ENCODE assay signal across 33 cellular contexts in genomic region chr12:34392741-34393085, GRCh38.
DNase-seq lines count a peak whose midpoint lies in the region; ATAC-seq, FAIRE-seq and TF ChIP-seq lines count a peak whose summit lies in the region.
"Had no signal": no experiment of that assay in that cellular context is flagged by ENCODE, and none has a peak within 500 bp of the region (broad histone marks: within the 10 kb centered on the region; RNA-seq: fewer than 3 reads in every experiment).

No MANE protein-coding gene starts in this region.

- H3K4me3 Mint-ChIP-seq in chondrocyte (ENCODE audit: unreplicated experiment): no peak overlapping the region
- H3K4me3 Mint-ChIP-seq: activated CD4-positive, alpha-beta T cell treated with anti-CD3 and anti-CD28 coated beads, Interleukin-2, amount 10 ng/mL, durations not matched to agents 24 days and 14 days; activated T-cell treated with anti-CD3 and anti-CD28 coated beads, Interleukin-2, amount 50 U/mL, for 72 hours; mesothelial cell of epicardium; stimulated activated effector memory CD8-positive, alpha-beta T cell treated with anti-CD3 and anti-CD28 coated beads, Interleukin-12 subunit alpha, Interleukin-12 subunit beta, amount 100 ng/mL, for 72 hours; T-helper 1 cell treated with Interleukin-12 subunit alpha and Interleukin-12 subunit beta and Interleukin-4 antibody, amounts not matched to agents 30 μg/mL and 1 μg/mL, for 36 hours had no signal

- H3K9me3 Mint-ChIP-seq in chondrocyte (ENCODE audit: low read depth): peaks cover 7% of the 10 kb centered on the region
- H3K9me3 Mint-ChIP-seq: activated CD4-positive, alpha-beta T cell treated with anti-CD3 and anti-CD28 coated beads, Interleukin-2, amount 10 ng/mL, durations not matched to agents 24 days and 14 days had no signal

- H3K4me1 Mint-ChIP-seq in chondrocyte (ENCODE audit: low read depth): no peaks in the 10 kb centered on the region
- H3K4me1 Mint-ChIP-seq: activated CD4-positive, alpha-beta T cell treated with anti-CD3 and anti-CD28 coated beads, Interleukin-2, amount 10 ng/mL, durations not matched to agents 24 days and 14 days; mesothelial cell of epicardium; naive B cell; stimulated activated effector memory CD8-positive, alpha-beta T cell treated with anti-CD3 and anti-CD28 coated beads, Interleukin-12 subunit alpha, Interleukin-12 subunit beta, amount 100 ng/mL, for 72 hours had no signal

- no peak overlapping the region for H3K4me3 ChIP-seq in heart right ventricle
- H3K4me3 ChIP-seq: BLaER1 treated with 17β-estradiol and CSF1 and Interleukin-3, amounts not matched to agents 10 nM and 100 nM; cardiac muscle cell; upper lobe of right lung had no signal

- DNase-seq in cardiac septum (ENCODE audit: low spot score): peak; percentile 73
- no peak for DNase-seq in heart right ventricle
- peak; percentile 81 for DNase-seq in chondrocyte (ENCODE audit: low spot score)
- peak; percentile 20 for DNase-seq in omental fat pad (ENCODE audit: low spot score)
- no peak for DNase-seq in urothelium cell line (ENCODE audit: low spot score)
- DNase-seq in HPDE6-E6E7 (ENCODE audit: extremely low spot score): no peak
- no peak for DNase-seq in NCI-H146 (lab: John Stamatoyannopoulos, UW)
- DNase-seq: activated CD4-positive, alpha-beta T cell treated with anti-CD3 and anti-CD28 coated beads, Interleukin-2, amount 10 ng/mL, durations not matched to agents 24 days and 14 days; activated T-cell treated with anti-CD3 and anti-CD28 coated beads, Interleukin-2, amount 50 U/mL, for 72 hours; anterior cingulate cortex; dermis blood vessel endothelial cell; DMS79; GF-D8; naive B cell; NCI-H1092 treated with DMSO at 0.1 percent for 48 hours; NCI-H2029 treated with DMSO at 0.1 percent for 48 hours; NCI-H226; NCI-H748 treated with DMSO at 0.1 percent for 48 hours; nucleus accumbens; RPMI8226; SK-N-SH; stimulated activated CD4-positive, alpha-beta T cell treated with anti-CD3 and anti-CD28 coated beads, Interleukin-4, amount 100 ng/mL, for 24 hours; substantia nigra had no signal

- no peak overlapping the region for H3K27ac ChIP-seq in heart right ventricle
- H3K27ac ChIP-seq: BLaER1 treated with 17β-estradiol and CSF1 and Interleukin-3, amounts not matched to agents 10 nM and 100 nM; cardiac muscle cell; upper lobe of right lung had no signal

- no peaks in the 10 kb centered on the region for H3K36me3 ChIP-seq in heart right ventricle
- H3K36me3 ChIP-seq: BLaER1 treated with 17β-estradiol and CSF1 and Interleukin-3, amounts not matched to agents 10 nM and 100 nM; cardiac muscle cell; upper lobe of right lung had no signal

- intact Hi-C loops in cardiac septum (cut with DNase I): no loop called here
- intact Hi-C loops in heart right ventricle (cut with DNase I): no loop called here

- no peak for TF ChIP-seq CTCF in heart right ventricle (IDR thresholded peaks at IDR 0.05)
- TF ChIP-seq CTCF in chondrocyte (IDR thresholded peaks at IDR 0.05): no peak
- no peak for TF ChIP-seq CTCF in omental fat pad (IDR thresholded peaks at IDR 0.05)

- FAIRE-seq in urothelium cell line (lab: Jason Lieb, UNC): peak; percentile 63
- FAIRE-seq: frontal cortex had no signal

- H3K9me3 ChIP-seq in heart right ventricle: peaks cover 0 to 98% (median 0%) of the 10 kb centered on the region in 11 donors
- H3K9me3 ChIP-seq: SK-N-SH had no signal

- peaks cover 0 to 28% (median 6%) of the 10 kb centered on the region in 7 donors for H3K27me3 ChIP-seq in heart right ventricle
- H3K27me3 ChIP-seq: cardiac muscle cell, upper lobe of right lung had no signal

- ATAC-seq in heart right ventricle (no peak), omental fat pad (ENCODE audit: low FRiP score) (no peak), GM19452 (IDR thresholded peaks at IDR 0.05; ENCODE audit: unreplicated experiment) (no peak)
- ATAC-seq: activated naive CD4-positive, alpha-beta T cell treated with anti-CD3 and anti-CD28 coated beads, Interleukin-2, amount 50 U/mL, for 72 hours; activated T-cell treated with anti-CD3 and anti-CD28 coated beads, Interleukin-2, amount 50 U/mL, for 72 hours; left colon; stimulated activated effector memory CD8-positive, alpha-beta T cell treated with anti-CD3 and anti-CD28 coated beads, Interleukin-12 subunit alpha, Interleukin-12 subunit beta, amount 100 ng/mL, for 72 hours; upper lobe of right lung had no signal

- peaks cover 2% of the 10 kb centered on the region for H3K36me3 Mint-ChIP-seq in chondrocyte (ENCODE audit: low read depth)
- H3K36me3 Mint-ChIP-seq: stimulated activated effector memory CD8-positive, alpha-beta T cell treated with anti-CD3 and anti-CD28 coated beads, Interleukin-12 subunit alpha, Interleukin-12 subunit beta, amount 100 ng/mL, for 72 hours had no signal

- no peak overlapping the region for H3K27ac Mint-ChIP-seq in chondrocyte (ENCODE audit: unreplicated experiment)
- H3K27ac Mint-ChIP-seq: activated CD4-positive, alpha-beta T cell treated with anti-CD3 and anti-CD28 coated beads, Interleukin-2, amount 10 ng/mL, durations not matched to agents 24 days and 14 days; activated naive CD4-positive, alpha-beta T cell treated with anti-CD3 and anti-CD28 coated beads, Interleukin-2, amount 50 U/mL, for 72 hours; activated T-cell treated with anti-CD3 and anti-CD28 coated beads, Interleukin-2, amount 50 U/mL, for 72 hours; mesothelial cell of epicardium; stimulated activated effector memory CD8-positive, alpha-beta T cell treated with anti-CD3 and anti-CD28 coated beads, Interleukin-12 subunit alpha, Interleukin-12 subunit beta, amount 100 ng/mL, for 72 hours; T-helper 1 cell treated with Interleukin-12 subunit alpha and Interleukin-12 subunit beta and Interleukin-4 antibody, amounts not matched to agents 30 μg/mL and 1 μg/mL, for 36 hours had no signal

- H3K27me3 Mint-ChIP-seq in chondrocyte (ENCODE audit: low read depth): no peaks in the 10 kb centered on the region
- H3K27me3 Mint-ChIP-seq: activated CD4-positive, alpha-beta T cell treated with anti-CD3 and anti-CD28 coated beads, Interleukin-2, amount 10 ng/mL, durations not matched to agents 24 days and 14 days; naive B cell had no signal

- 70 to 75% methylated on average over 14 of the region's 14 CpGs for WGBS in heart right ventricle, 2 donors

- no peaks in the 10 kb centered on the region for H3K4me1 ChIP-seq in heart right ventricle
- H3K4me1 ChIP-seq: upper lobe of right lung had no signal

Comparison
In these comparisons a context has a peak if more than half of its experiments do, and no peak if none do; other contexts are left out.
1. DNase-seq: peak in cardiac septum (single experiment), chondrocyte (single experiment) and omental fat pad (single experiment); none in heart right ventricle (0 of 2), urothelium cell line (single experiment), HPDE6-E6E7 (single experiment) and NCI-H146 (single experiment).